Comparison of ENCODE assay signal across 9 cellular contexts in the genomic region with DNA sequence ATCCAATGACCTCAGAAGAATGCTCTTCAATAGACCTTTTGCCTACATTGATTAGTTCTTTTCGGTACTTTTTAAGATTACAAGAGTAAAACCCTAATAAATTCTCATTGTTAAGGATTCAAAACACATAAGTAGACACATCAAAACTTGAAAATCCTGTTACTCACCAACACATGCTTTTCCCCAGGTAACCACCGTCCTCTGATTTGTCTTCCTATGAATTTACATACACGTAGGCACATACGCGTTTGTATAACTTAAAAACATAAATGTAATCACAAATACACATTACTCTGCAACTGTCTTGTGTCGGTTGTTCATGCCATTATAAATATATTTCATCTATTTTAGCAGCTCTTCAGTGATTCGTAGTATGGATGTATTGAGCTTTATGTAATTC. TPM values are rescaled to one million over a fixed set of nuclear protein-coding genes. Genes with fewer than 3 reads are reported as not detected.
DNase-seq lines count a peak whose midpoint lies in the region; ATAC-seq, FAIRE-seq and TF ChIP-seq lines count a peak whose summit lies in the region.
"Had no signal": no experiment of that assay in that cellular context is flagged by ENCODE, and none has a peak within 500 bp of the region (broad histone marks: within the 10 kb centered on the region; RNA-seq: fewer than 3 reads in every experiment).

No MANE protein-coding gene starts in this region.

- intact Hi-C loops in right cardiac atrium (cut with DNase I), result no loop called here

- no peaks in the 10 kb centered on the region for H3K4me1 ChIP-seq in right cardiac atrium (ENCODE audit: control insufficient read depth, insufficient read depth, low read length)

- no peak for FAIRE-seq in HTR-8/SVneo (lab: Jason Lieb, UNC)
- FAIRE-seq: colon had no signal

- 59% methylated on average over 7 of the region's 7 CpGs for WGBS in right cardiac atrium

- H3K27me3 ChIP-seq in right cardiac atrium (ENCODE audit: control insufficient read depth, insufficient read depth), result no peaks in the 10 kb centered on the region

- H3K27ac ChIP-seq in right cardiac atrium (ENCODE audit: low read length), result no peak overlapping the region

- CTCF ChIA-PET in T-cell (lab: Charles Lee), result no interaction called here

- no peaks in the 10 kb centered on the region for H3K9me3 Mint-ChIP-seq in T-cell
- peaks cover 2% of the 10 kb centered on the region for H3K9me3 Mint-ChIP-seq in stimulated activated memory B cell treated with anti-CD40 and anti-IgM and Interleukin-4, amounts not matched to agents 10 μg/mL and 1 μg/mL and 100 μg/mL, for 72 hours

- no peak for TF ChIP-seq CTCF in GM10266 (IDR thresholded peaks at IDR 0.05; ENCODE audit: control insufficient read depth, insufficient read depth, low read depth, missing control alignments)

- no peaks in the 10 kb centered on the region for H3K9me3 ChIP-seq in right cardiac atrium (ENCODE audit: control insufficient read depth, low read length)

- H3K27ac Mint-ChIP-seq in T-cell, result peak overlapping the region; percentile 89 to 95
- H3K27ac Mint-ChIP-seq in stimulated activated memory B cell treated with anti-CD40 and anti-IgM and Interleukin-4, amounts not matched to agents 10 μg/mL and 1 μg/mL and 100 μg/mL, for 72 hours, result peak overlapping the region; percentile 95

- no peaks in the 10 kb centered on the region for H3K36me3 Mint-ChIP-seq in T-cell
- H3K36me3 Mint-ChIP-seq in stimulated activated memory B cell treated with anti-CD40 and anti-IgM and Interleukin-4, amounts not matched to agents 10 μg/mL and 1 μg/mL and 100 μg/mL, for 72 hours, result peaks cover under 1% of the 10 kb centered on the region

- ATAC-seq in T-cell (replicated peaks in 1 of 4) (no peak), right cardiac atrium (no peak)
- no peak for ATAC-seq in stimulated activated memory B cell treated with anti-CD40 and anti-IgM and Interleukin-4, amounts not matched to agents 10 μg/mL and 1 μg/mL and 100 μg/mL, for 72 hours

- H3K4me3 Mint-ChIP-seq in T-cell, result peak overlapping the region; percentile 94 to 99 (median 96)
- peak overlapping the region; percentile 93 for H3K4me3 Mint-ChIP-seq in stimulated activated memory B cell treated with anti-CD40 and anti-IgM and Interleukin-4, amounts not matched to agents 10 μg/mL and 1 μg/mL and 100 μg/mL, for 72 hours

- peak overlapping the region; percentile 82 for H3K4me3 ChIP-seq in right cardiac atrium (ENCODE audit: low read length)

- POLR2A ChIA-PET in T-cell (lab: Charles Lee), result no interaction called here

- H3K4me1 Mint-ChIP-seq in T-cell, result peaks cover 31 to 34% (median 32%) of the 10 kb centered on the region in 3 donors
- H3K4me1 Mint-ChIP-seq in stimulated activated memory B cell treated with anti-CD40 and anti-IgM and Interleukin-4, amounts not matched to agents 10 μg/mL and 1 μg/mL and 100 μg/mL, for 72 hours, result peaks cover 27% of the 10 kb centered on the region

- peak; percentile 7 for DNase-seq in NCI-H82 (lab: John Stamatoyannopoulos, UW)
- DNase-seq in NCI-H82 treated with DMSO at 0.1 percent for 48 hours (lab: John Stamatoyannopoulos, UW; ENCODE audit: unreplicated experiment), result no peak
- no peak for DNase-seq in T-cell
- no peak for DNase-seq in right cardiac atrium
- no peak for DNase-seq in HCEC 1CT
- DNase-seq in GM10266 (ENCODE audit: extremely low spot score), result no peak
- no peak for DNase-seq in HTR-8/SVneo (ENCODE audit: insufficient read length, low spot score)

- peaks cover 16 to 24% of the 10 kb centered on the region in 2 donors for H3K27me3 Mint-ChIP-seq in T-cell
- peaks cover 9% of the 10 kb centered on the region for H3K27me3 Mint-ChIP-seq in stimulated activated memory B cell treated with anti-CD40 and anti-IgM and Interleukin-4, amounts not matched to agents 10 μg/mL and 1 μg/mL and 100 μg/mL, for 72 hours

RNA-seq across cellular contexts. Expression of a gene that starts 0.9 kb away (rescaled TPM):
- total RNA-seq in T-cell (10 to 100 TPM; 41.4 to 62.2 (median 49.0) TPM), right cardiac atrium (10 to 100 TPM; 22.8 to 29.9 (median 27.2) TPM)
- 9.5 TPM for polyA plus RNA-seq in right cardiac atrium

RNA-seq across cellular contexts. Expression of a gene that starts 22.4 kb away (rescaled TPM):
- total RNA-seq in T-cell (under 1 TPM in 4 of 5 donors, not detected in 1; 0.07 to 0.51 (median 0.16) TPM), right cardiac atrium (1 to 10 TPM; 2.0 to 5.8 (median 5.2) TPM)
- polyA plus RNA-seq in right cardiac atrium, result 1.2 TPM
